In the genomic region with DNA sequence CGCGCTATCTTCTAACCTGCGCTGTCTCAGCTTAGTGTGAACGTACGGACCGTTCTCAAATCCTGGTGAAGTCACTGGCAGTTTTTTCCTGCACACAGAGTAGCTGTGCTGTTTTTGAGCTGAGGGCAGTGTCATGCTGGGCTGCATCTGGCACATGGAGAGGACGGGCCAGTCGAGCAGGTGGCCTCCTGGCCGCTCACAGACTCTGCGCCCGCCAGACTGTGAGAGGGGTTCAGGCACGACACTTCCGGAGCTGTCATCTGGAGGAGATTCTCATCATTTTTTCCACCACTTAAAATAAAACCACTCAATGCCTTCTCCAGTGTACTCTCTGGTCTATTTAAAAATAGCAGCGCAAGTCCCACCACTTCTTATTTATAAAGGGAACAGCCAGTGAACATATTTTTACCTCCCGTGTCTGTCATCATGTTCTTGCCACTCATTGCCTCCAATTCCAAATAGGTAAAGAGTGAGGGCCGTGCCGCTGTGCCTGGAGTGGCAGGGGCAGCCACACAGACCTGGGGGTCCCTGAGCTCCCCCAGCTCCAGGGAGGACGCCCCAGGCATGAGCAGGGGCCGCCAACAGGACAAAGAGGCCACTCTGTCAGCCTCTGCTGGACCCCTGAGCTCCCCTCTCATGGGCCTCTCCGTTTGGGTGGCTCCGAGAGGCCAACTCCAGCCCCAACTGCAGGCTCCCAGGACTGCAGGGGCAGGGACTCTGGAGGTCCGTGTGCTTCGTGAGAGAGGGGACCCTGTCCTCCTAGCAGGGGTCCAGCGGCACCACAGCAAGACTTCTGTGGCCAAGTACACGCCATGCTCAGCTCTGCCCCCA, we compare ENCODE assay signal across 1 cellular context.
TF ChIP-seq lines count a peak whose summit lies in the region.

No MANE protein-coding gene starts in this region.

TF ChIP-seq in K562, 482 proteins besides CTCF, POLR2A, EP300 and RAD21:
- no peak for TF ChIP-seq IRF1 (CRISPR knock-in tag; IDR thresholded peaks at IDR 0.05; ENCODE audit: borderline replicate concordance)
- no peak for TF ChIP-seq SNAPC5 (CRISPR knock-in tag; IDR thresholded peaks at IDR 0.05)
- no peak for TF ChIP-seq SAFB2 (IDR thresholded peaks at IDR 0.05; ENCODE audit: borderline replicate concordance, low read depth, low read length, severe bottlenecking)
- TF ChIP-seq EZH2 (IDR thresholded peaks at IDR 0.05; ENCODE audit: borderline replicate concordance, low read depth, low read length): 0 out of 2 replicates have a peak, but pooled peaks have one; percentile 30
- no peak for TF ChIP-seq NEUROD1 (IDR thresholded peaks at IDR 0.05; ENCODE audit: borderline replicate concordance, low read depth, low read length, partially characterized antibody)
TF ChIP-seq in K562: peak in this region for 1.
